In genomic region chr1:70717656-70718055, GRCh38 we compare ENCODE assay signal across 22 cellular contexts.
DNase-seq lines count a peak whose midpoint lies in the region; ATAC-seq and TF ChIP-seq lines count a peak whose summit lies in the region.
"Had no signal": no experiment of that assay in that cellular context is flagged by ENCODE, and none has a peak within 500 bp of the region (broad histone marks: within the 10 kb centered on the region; RNA-seq: fewer than 3 reads in every experiment).

No MANE protein-coding gene starts in this region.

- H3K9me3 ChIP-seq in SK-N-MC (ENCODE audit: low read depth, low read length): peaks cover 2% of the 10 kb centered on the region; the same call in 1 of the 2 replicates
- H3K9me3 ChIP-seq in trophoblast cell (ENCODE audit: insufficient read depth, low read depth, low read length): no peaks in the 10 kb centered on the region
- H3K9me3 ChIP-seq: BE2C had no signal

- 31% methylated on average over 1 of the region's 1 CpG for WGBS in urinary bladder
- no CpG with 5 or more reads among the region's 1 CpG for WGBS in trophoblast cell (ENCODE audit: extremely low coverage, insufficient coverage, insufficient read length)

- H3K4me3 ChIP-seq in SK-N-MC (no peak overlapping the region), fibroblast of the aortic adventitia (ENCODE audit: low read depth, low read length) (no peak overlapping the region), urinary bladder (ENCODE audit: low read depth, low read length) (no peak overlapping the region), trophoblast cell (ENCODE audit: low read depth, low read length) (no peak overlapping the region)
- H3K4me3 ChIP-seq: GM12878 had no signal

- H4K8ac ChIP-seq in trophoblast cell (ENCODE audit: low read depth, low read length): no peak overlapping the region

- no peak overlapping the region for H2BK12ac ChIP-seq in trophoblast cell (ENCODE audit: low read length)

- no peaks in the 10 kb centered on the region for H3K79me2 ChIP-seq in trophoblast cell (ENCODE audit: control insufficient read depth, insufficient read depth, low read length, poor library complexity)

- no peak overlapping the region for H2BK120ac ChIP-seq in trophoblast cell (ENCODE audit: insufficient read depth, low read length, poor library complexity)

- H3K4me2 ChIP-seq in trophoblast cell (ENCODE audit: low read length): no peak overlapping the region

- in situ Hi-C loops in KBM-7 (cut with MboI; ENCODE audit: low pct_unique_long_range_greater_than_20kb, low sequenced_read_pairs): no loop called here

- no peak overlapping the region for H4K91ac ChIP-seq in trophoblast cell (ENCODE audit: low read depth, low read length)

- peak overlapping the region; percentile 100 for H3K27ac ChIP-seq in SK-N-MC
- H3K27ac ChIP-seq in urinary bladder (ENCODE audit: low read depth): peak overlapping the region; percentile 18
- H3K27ac ChIP-seq in trophoblast cell (ENCODE audit: low read depth, low read length): no peak overlapping the region

- H2BK5ac ChIP-seq in trophoblast cell (ENCODE audit: low read depth, low read length, poor library complexity): no peak overlapping the region

- no peak overlapping the region for H3K23ac ChIP-seq in trophoblast cell (ENCODE audit: low read length)

- no peak overlapping the region for H3K14ac ChIP-seq in trophoblast cell (ENCODE audit: low read length)

- no peak overlapping the region for H3K18ac ChIP-seq in trophoblast cell (ENCODE audit: low read length)

- H2AK5ac ChIP-seq in trophoblast cell (ENCODE audit: low read length): no peak overlapping the region

- TF ChIP-seq CTCF in fibroblast of the aortic adventitia (IDR thresholded peaks at IDR 0.05; ENCODE audit: insufficient read depth, low read length): no peak

- no peaks in the 10 kb centered on the region for H3K4me1 ChIP-seq in urinary bladder (ENCODE audit: insufficient read depth)
- H3K4me1 ChIP-seq in trophoblast cell (ENCODE audit: control insufficient read depth in 1 of 2, insufficient read depth in 2 of 2, low read length in 2 of 2): no peaks in the 10 kb centered on the region
- H3K4me1 ChIP-seq: BE2C had no signal

- H4K12ac ChIP-seq in trophoblast cell (ENCODE audit: low read depth, low read length): no peak overlapping the region

- H3K4ac ChIP-seq in trophoblast cell (ENCODE audit: low read depth, low read length): no peak overlapping the region

- H3K9ac ChIP-seq in SK-N-MC (ENCODE audit: insufficient read length) (peak overlapping the region; percentile 88), trophoblast cell (ENCODE audit: low read length) (no peak overlapping the region)

- H3K27me3 ChIP-seq in trophoblast cell (ENCODE audit: insufficient read depth, low read length): no peaks in the 10 kb centered on the region
- H3K27me3 ChIP-seq: BE2C had no signal

- peak; percentile 13 for DNase-seq in M059J (ENCODE audit: low read depth)
- DNase-seq in SK-N-MC (ENCODE audit: low read depth, low spot score): no peak
- peak; percentile 37 for DNase-seq in fibroblast of the aortic adventitia (ENCODE audit: low read depth)
- no peak for DNase-seq in trophoblast cell
- no peak for DNase-seq in NCI-H2081 treated with DMSO at 0.1 percent for 48 hours (lab: John Stamatoyannopoulos, UW)
- DNase-seq in KBM-7: no peak
- DNase-seq: BE2C; CD8-positive, alpha-beta memory T cell; DMS 273 treated with DMSO at 0.1 percent for 48 hours; DMS79; GDM1; H9; MM.1S; NCI-H1694 treated with DMSO at 0.1 percent for 48 hours; NCI-H2171; NCI-H524; SHP77 treated with DMSO at 0.1 percent for 48 hours had no signal

- no peak overlapping the region for H2AFZ ChIP-seq in trophoblast cell (ENCODE audit: insufficient read depth, low read length, poor library complexity)

- no peak for ATAC-seq in HG03439 (IDR thresholded peaks at IDR 0.05; ENCODE audit: unreplicated experiment)
- ATAC-seq: GM12878, HepG2, Panc1 had no signal

- no peaks in the 10 kb centered on the region for H3K79me1 ChIP-seq in trophoblast cell (ENCODE audit: low read length)

- H3K36me3 ChIP-seq in SK-N-MC (ENCODE audit: insufficient read depth, low read length) (peaks cover 5% of the 10 kb centered on the region; the same call in 1 of the 2 replicates), urinary bladder (ENCODE audit: insufficient read depth) (no peaks in the 10 kb centered on the region), trophoblast cell (ENCODE audit: control insufficient read depth in 1 of 2, insufficient read depth in 2 of 2, low read length in 2 of 2) (no peaks in the 10 kb centered on the region)
- H3K36me3 ChIP-seq: BE2C had no signal

Comparison
In these comparisons a context has a peak if more than half of its experiments do, and no peak if none do; other contexts are left out.
1. DNase-seq: peak in M059J (single experiment) and fibroblast of the aortic adventitia (single experiment); none in SK-N-MC (single experiment), trophoblast cell (0 of 2), NCI-H2081 treated with DMSO at 0.1 percent for 48 hours (single experiment) and KBM-7 (single experiment).